In the genomic region with DNA sequence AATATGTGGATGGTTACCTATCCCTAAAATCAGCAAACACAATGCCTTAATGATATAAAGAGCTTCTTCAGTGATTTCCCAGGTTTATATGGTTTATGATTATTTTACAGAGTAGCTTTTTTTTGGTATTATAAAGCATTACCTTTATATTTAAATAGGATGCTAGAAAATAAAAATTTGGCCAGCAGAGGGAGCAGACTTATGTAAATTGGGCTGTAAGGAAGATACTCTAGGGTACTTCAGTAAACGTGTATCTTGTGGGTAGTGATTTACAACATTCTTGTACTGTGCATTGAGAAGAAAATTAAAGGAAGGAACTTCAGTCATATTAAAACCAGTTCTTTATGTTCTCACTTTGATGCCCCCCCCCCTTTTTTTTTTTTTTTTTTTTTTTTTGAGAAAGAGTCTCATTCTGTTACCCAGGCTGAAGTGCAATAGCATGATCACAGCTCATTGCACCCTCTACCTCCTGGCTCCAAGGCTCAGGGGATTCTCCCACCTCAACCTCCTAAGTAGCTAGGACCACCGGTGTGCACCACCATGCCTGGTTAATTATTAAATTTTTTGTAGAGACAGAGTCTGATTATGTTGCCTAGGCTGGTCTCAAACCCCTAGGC, we compare ENCODE assay signal across 8 cellular contexts.
DNase-seq lines count a peak whose midpoint lies in the region; ATAC-seq, FAIRE-seq and TF ChIP-seq lines count a peak whose summit lies in the region.

No MANE protein-coding gene starts in this region.

- H3K4me1 Mint-ChIP-seq in endodermal cell, result peaks cover 2% of the 10 kb centered on the region
- peaks cover 9 to 16% (median 14%) of the 10 kb centered on the region in 3 donors for H3K4me1 Mint-ChIP-seq in naive B cell

- no peak overlapping the region for H3K9ac ChIP-seq in endodermal cell (ENCODE audit: extremely low read depth, low read length, poor library complexity, severe bottlenecking)

- FAIRE-seq in HTR-8/SVneo (lab: Jason Lieb, UNC), result no peak

- H3K27me3 Mint-ChIP-seq in endodermal cell (ENCODE audit: insufficient read depth) (no peaks in the 10 kb centered on the region), naive B cell (no peaks in the 10 kb centered on the region)

- H3K27me3 ChIP-seq in Peyer's patch, result no peaks in the 10 kb centered on the region
- no peaks in the 10 kb centered on the region for H3K27me3 ChIP-seq in endodermal cell (ENCODE audit: control insufficient read depth, insufficient read depth, low read length, poor library complexity, severe bottlenecking)

- no peaks in the 10 kb centered on the region for H3K9me3 ChIP-seq in Peyer's patch
- no peaks in the 10 kb centered on the region for H3K9me3 ChIP-seq in endodermal cell (ENCODE audit: control insufficient read depth, low read length)

- no peak overlapping the region for H3K27ac Mint-ChIP-seq in endodermal cell
- peak overlapping the region in 1 of 6 donors; percentile 12 for H3K27ac Mint-ChIP-seq in naive B cell

- H3K36me3 ChIP-seq in Peyer's patch (no peaks in the 10 kb centered on the region), endodermal cell (ENCODE audit: control insufficient read depth, insufficient read depth, low read length) (no peaks in the 10 kb centered on the region)

- H3K9me3 Mint-ChIP-seq in endodermal cell (peaks cover 4% of the 10 kb centered on the region), naive B cell (no peaks in the 10 kb centered on the region)

- ATAC-seq in GM18511 (IDR thresholded peaks at IDR 0.05; ENCODE audit: unreplicated experiment) (peak; percentile 85), naive B cell (ENCODE audit: low read depth in 2 of 2) (peak; percentile 83 to 84), HG03139 (IDR thresholded peaks at IDR 0.05; ENCODE audit: unreplicated experiment) (no peak)

- WGBS in endodermal cell (ENCODE audit: insufficient coverage in 1 of 2, insufficient read length in 1 of 2), 2 experiments, result 91% methylated on average over 2 of the region's 2 CpGs; no CpG with 5 or more reads in 1 of the 2 experiments

- H3K4me3 ChIP-seq in Peyer's patch (no peak overlapping the region), endodermal cell (ENCODE audit: low read length) (no peak overlapping the region)

- H3K4me1 ChIP-seq in Peyer's patch (no peaks in the 10 kb centered on the region), endodermal cell (ENCODE audit: control insufficient read depth, insufficient read depth, low read length) (no peaks in the 10 kb centered on the region)

- H3K4me3 Mint-ChIP-seq in endodermal cell, result no peak overlapping the region
- H3K4me3 Mint-ChIP-seq in naive B cell, result no peak overlapping the region

- peaks cover 3% of the 10 kb centered on the region for H3K36me3 Mint-ChIP-seq in endodermal cell (ENCODE audit: low read depth)
- H3K36me3 Mint-ChIP-seq in naive B cell, result no peaks in the 10 kb centered on the region

- TF ChIP-seq CTCF in Peyer's patch (IDR thresholded peaks at IDR 0.05) (peak in 5 of 6 experiments; percentile 42 to 54 (median 50)), endodermal cell (conservative IDR thresholded peaks at IDR 0.05) (peak; percentile 80)

- no peak for TF ChIP-seq POLR2A in Peyer's patch (IDR thresholded peaks at IDR 0.05)

- DNase-seq in AG20443 (ENCODE audit: low spot score) (peak; percentile 43), HTR-8/SVneo (ENCODE audit: insufficient read length, low spot score) (peak; percentile 17), Peyer's patch (no peak), endodermal cell (no peak), naive B cell (peak; percentile 29), T1000 (lab: John Stamatoyannopoulos, UW) (no peak)

- H3K27ac ChIP-seq in Peyer's patch (no peak overlapping the region), endodermal cell (ENCODE audit: low read depth, low read length) (no peak overlapping the region)

Comparison
In these comparisons a context has a peak if more than half of its experiments do, and no peak if none do; other contexts are left out.
1. DNase-seq: peak in AG20443 (single experiment), HTR-8/SVneo (single experiment) and naive B cell (single experiment); none in Peyer's patch (0 of 3), endodermal cell (single experiment) and T1000 (single experiment).